ENCODE assay signal across 8 cellular contexts in genomic region chr3:195863121-195864061, GRCh38. TPM values are rescaled to one million over a fixed set of nuclear protein-coding genes. Genes with fewer than 3 reads are reported as not detected.
DNase-seq lines count a peak whose midpoint lies in the region; ATAC-seq and TF ChIP-seq lines count a peak whose summit lies in the region.

No MANE protein-coding gene starts in this region.

- TF ChIP-seq CTCF in fibroblast of lung (conservative IDR thresholded peaks at IDR 0.05 in 1 of 2, IDR thresholded peaks at IDR 0.05 in 1 of 2; ENCODE audit: low read depth in 1 of 2, low read length in 2 of 2) (peak; percentile 91 to 93), neural progenitor cell (IDR thresholded peaks at IDR 0.05) (peak; percentile 88)

- peak; percentile 53 for ATAC-seq in HG02870 (IDR thresholded peaks at IDR 0.05; ENCODE audit: unreplicated experiment)
- ATAC-seq in GM19395 (IDR thresholded peaks at IDR 0.05; ENCODE audit: unreplicated experiment), result no peak

- H3K27ac Mint-ChIP-seq in neural progenitor cell, result no peak overlapping the region

- H3K4me1 Mint-ChIP-seq in neural progenitor cell, result peaks cover 19% of the 10 kb centered on the region

- no peak overlapping the region for H3K4me2 ChIP-seq in fibroblast of lung (ENCODE audit: extremely low read depth, insufficient read depth, low read length)
- no peak overlapping the region for H3K4me2 ChIP-seq in neural progenitor cell

- peak overlapping the region; percentile 44 for H3K27ac ChIP-seq in fibroblast of lung (ENCODE audit: insufficient read depth, low read length)
- no peak overlapping the region for H3K27ac ChIP-seq in neural progenitor cell

- H3K36me3 Mint-ChIP-seq in neural progenitor cell, result no peaks in the 10 kb centered on the region

- H3K4me3 ChIP-seq in fibroblast of lung (replicated peaks in 1 of 4; ENCODE audit: control extremely low read depth in 1 of 4, insufficient read depth in 1 of 4, low read depth in 3 of 4, low read length in 4 of 4) (no peak overlapping the region), neural progenitor cell (no peak overlapping the region)

- peaks cover 3% of the 10 kb centered on the region for H3K27me3 Mint-ChIP-seq in neural progenitor cell (ENCODE audit: insufficient read depth, low read depth)

- peaks cover 5% of the 10 kb centered on the region for H3K4me1 ChIP-seq in fibroblast of lung (ENCODE audit: control insufficient read depth, extremely low read depth, insufficient read depth, low read length)
- no peaks in the 10 kb centered on the region for H3K4me1 ChIP-seq in neural progenitor cell

- H3K9ac ChIP-seq in fibroblast of lung (ENCODE audit: insufficient read depth, low read length) (no peak overlapping the region), neural progenitor cell (no peak overlapping the region)

- H3K79me2 ChIP-seq in fibroblast of lung (ENCODE audit: control insufficient read depth, insufficient read depth, low read length) (no peaks in the 10 kb centered on the region), neural progenitor cell (ENCODE audit: low read depth) (no peaks in the 10 kb centered on the region)

- H4K20me1 ChIP-seq in fibroblast of lung (ENCODE audit: control insufficient read depth, extremely low read depth, insufficient read depth, low read length) (no peaks in the 10 kb centered on the region), neural progenitor cell (ENCODE audit: low read depth) (no peaks in the 10 kb centered on the region)

- H3K4me3 Mint-ChIP-seq in neural progenitor cell, result no peak overlapping the region

- H3K27me3 ChIP-seq in fibroblast of lung (ENCODE audit: control insufficient read depth, insufficient read depth, low read length) (no peaks in the 10 kb centered on the region), neural progenitor cell (no peaks in the 10 kb centered on the region)

- DNase-seq in CMK (ENCODE audit: low read depth), result peak; percentile 45
- DNase-seq in activated T-helper 1 cell treated with Interleukin-2 at 50 U/mL for 16 hours (ENCODE audit: low read depth), result peak; percentile 35
- peak; percentile 86 to 91 for DNase-seq in fibroblast of lung (ENCODE audit: low read depth in 2 of 2)
- peak; percentile 90 for DNase-seq in neural progenitor cell (ENCODE audit: low spot score)
- peak in 5 of 6 experiments; percentile 35 to 48 (median 45) for DNase-seq in stimulated activated naive CD4-positive, alpha-beta T cell (lab: John Stamatoyannopoulos, UW)

- H3K36me3 ChIP-seq in fibroblast of lung (ENCODE audit: control insufficient read depth, insufficient read depth, low read length) (peaks cover 12% of the 10 kb centered on the region), neural progenitor cell (no peaks in the 10 kb centered on the region)

- H2AFZ ChIP-seq in fibroblast of lung (ENCODE audit: low read length) (no peak overlapping the region), neural progenitor cell (replicated peaks) (no peak overlapping the region)

- H3K9me3 ChIP-seq in fibroblast of lung (ENCODE audit: control insufficient read depth, insufficient read depth, low read depth, low read length) (no peaks in the 10 kb centered on the region), neural progenitor cell (ENCODE audit: low read depth) (no peaks in the 10 kb centered on the region)

- H3F3A ChIP-seq in neural progenitor cell (ENCODE audit: low read depth), result peaks cover 11% of the 10 kb centered on the region

- H3K9me3 Mint-ChIP-seq in neural progenitor cell, result no peaks in the 10 kb centered on the region

TF ChIP-seq in PFSK-1, 5 proteins besides CTCF, POLR2A, EP300 and RAD21:
- TF ChIP-seq FOXP2 (optimal IDR thresholded peaks at IDR 0.05; ENCODE audit: borderline replicate concordance, extremely low read depth, extremely low read length, insufficient read depth) (peak; percentile 69), POLR2AphosphoS5 (IDR thresholded peaks at IDR 0.05; ENCODE audit: low read depth, low read length) (no peak)

RNA-seq across cellular contexts. Expression of gene TNK2, which starts 45.0 kb away (rescaled TPM):
- 30.6 TPM for polyA plus RNA-seq in PFSK-1 (2012; ENCODE audit: insufficient read length, low read depth)
- total RNA-seq in fibroblast of lung, result 6.9 and 10.7 TPM in 2 replicates
- polyA plus RNA-seq in fibroblast of lung, result 2.5 and 3.6 TPM in 2 replicates
- 8.7 and 14.0 TPM in 2 replicates for polyA plus RNA-seq in fibroblast of lung (2012)
- polyA minus RNA-seq in fibroblast of lung (ENCODE audit: low replicate concordance), result 9.1 and 33.3 TPM in 2 replicates
- 5.4 and 19.0 TPM in 2 replicates for total RNA-seq in neural progenitor cell (ENCODE audit: low replicate concordance)

RNA-seq across cellular contexts. Expression of gene MUC4, which starts 51.7 kb away (rescaled TPM):
- polyA plus RNA-seq in PFSK-1 (2012; ENCODE audit: insufficient read length, low read depth), result 0.05 TPM
- total RNA-seq in fibroblast of lung (not detected in 2 replicates), neural progenitor cell (ENCODE audit: low replicate concordance) (0.53 TPM in 1 of 2 replicates, not detected in the other)
- not detected in 2 replicates for polyA plus RNA-seq in fibroblast of lung
- not detected in 2 replicates for polyA plus RNA-seq in fibroblast of lung (2012)
- 0.30 TPM in 1 of 2 replicates, not detected in the other for polyA minus RNA-seq in fibroblast of lung (ENCODE audit: low replicate concordance)

Comparison
In these comparisons a context has a peak if more than half of its experiments do, and no peak if none do; other contexts are left out.
1. DNase-seq: peak in every context shown above with its lines; median percentile 90 in neural progenitor cell; 88 in fibroblast of lung; 45 in CMK; 45 in stimulated activated naive CD4-positive, alpha-beta T cell; 35 in activated T-helper 1 cell treated with Interleukin-2 at 50 U/mL for 16 hours.